25 cellular contexts compared by ENCODE assay signal in the genomic region with DNA sequence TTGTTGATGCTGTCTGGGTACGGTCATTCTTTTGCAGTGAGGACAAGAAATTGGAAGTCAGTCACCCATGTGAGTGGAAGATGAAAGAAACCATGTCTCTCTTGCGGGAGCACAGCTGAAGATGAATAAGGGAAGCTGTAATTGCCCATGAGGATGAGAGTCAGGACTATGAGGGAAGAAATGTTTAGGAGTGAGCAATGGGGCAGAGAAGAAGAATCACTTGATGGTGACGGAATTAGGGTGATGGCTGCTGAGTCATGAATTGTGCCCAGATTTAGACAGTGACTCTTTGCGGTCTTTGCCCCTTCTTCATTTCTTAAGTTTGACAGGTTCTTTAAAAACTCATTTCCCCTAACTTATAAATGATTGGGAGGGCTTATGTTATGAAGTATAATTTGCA.
"Had no signal": no experiment of that assay in that cellular context is flagged by ENCODE, and none has a peak within 500 bp of the region (broad histone marks: within the 10 kb centered on the region; RNA-seq: fewer than 3 reads in every experiment).

No MANE protein-coding gene starts in this region.

- ATAC-seq: activated CD4-positive, alpha-beta T cell treated with anti-CD3 and anti-CD28 coated beads for 36 hours; left ventricle myocardium superior; natural killer cell treated with Interleukin-12 subunit alpha and Interleukin-12 subunit beta and Interleukin-15 and Interleukin-18, amount 100 ng/mL, for 72 hours had no signal

- H3K36me3 ChIP-seq: adrenal gland, ascending aorta, sigmoid colon, vagina had no signal

- H3K9me3 ChIP-seq: adrenal gland, ascending aorta, testis, vagina had no signal

- FAIRE-seq: frontal cortex had no signal

- H3K27ac ChIP-seq: adrenal gland, ascending aorta, sigmoid colon, testis, vagina had no signal

- H3K4me1 ChIP-seq: adrenal gland, ascending aorta, sigmoid colon, testis, vagina had no signal

- H3K27me3 ChIP-seq: adrenal gland, ascending aorta, sigmoid colon, testis, vagina had no signal

- DNase-seq: activated B cell treated with CpG ODN at 0.5 μM for 24 hours; activated CD4-positive, alpha-beta T cell treated with anti-CD3 and anti-CD28 coated beads for 36 hours; activated CD4-positive, alpha-beta T cell treated with anti-CD3 and anti-CD28 coated beads, Interleukin-2, amount 50 U/mL, for 4 hours; activated CD8-positive, alpha-beta memory T cell treated with anti-CD3 and anti-CD28 coated beads for 24 hours; activated CD8-positive, alpha-beta memory T cell treated with anti-CD3 and anti-CD28 coated beads, Interleukin-2, amount 50 U/mL, for 4 hours; activated naive CD4-positive, alpha-beta T cell; activated T-cell treated with anti-CD3 and anti-CD28 coated beads, Interleukin-2, amount 50 U/mL, for 24 hours; adrenal gland; central memory CD4-positive, alpha-beta T cell; dermis blood vessel endothelial cell; effector CD8-positive, alpha-beta T cell; erythroblast; hippocampal formation; left ventricle myocardium superior; midbrain; retina; sigmoid colon; stimulated activated CD4-positive, alpha-beta T cell treated with anti-CD3 and anti-CD28 coated beads, Interleukin-4, amount 100 ng/mL, for 1 hour; stimulated activated naive CD4-positive, alpha-beta T cell; testis; trophoblast cell had no signal

- H3K4me3 ChIP-seq: adrenal gland, ascending aorta, sigmoid colon, testis, vagina had no signal
